In the genomic region with DNA sequence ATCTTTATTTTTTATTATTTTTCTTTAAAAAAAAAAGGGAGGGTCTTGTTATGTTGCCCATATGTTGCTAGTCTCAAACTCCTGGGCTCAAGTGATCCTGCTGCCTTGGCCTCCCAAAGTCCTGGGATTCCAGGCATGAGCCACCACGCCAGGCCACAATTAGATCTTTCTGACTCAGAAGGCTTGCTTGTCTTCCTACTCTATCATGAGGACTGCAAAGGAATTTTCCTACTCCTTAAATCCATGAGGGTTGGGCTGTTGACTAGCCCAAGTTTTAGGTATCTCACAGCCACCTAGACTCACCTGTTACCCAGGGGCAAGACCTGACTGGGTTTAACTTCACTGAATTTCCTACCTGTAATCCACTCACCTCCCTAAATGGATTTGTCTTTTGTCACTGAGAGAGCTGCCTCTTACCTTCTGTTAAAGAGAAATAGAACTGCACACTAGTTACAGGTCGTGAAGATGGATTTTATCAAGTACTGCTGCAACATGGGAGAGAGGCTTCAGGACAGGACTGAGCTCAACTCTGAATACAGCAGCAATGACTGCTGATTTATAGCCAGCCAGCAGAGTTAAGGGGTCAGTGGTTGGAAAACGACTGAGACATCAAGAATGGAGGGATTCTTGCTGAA, we compare ENCODE assay signal across 22 cellular contexts.
A peak's percentile ranks its signal among the peaks of the same experiment; 100 is the strongest.
DNase-seq lines count a peak whose midpoint lies in the region; ATAC-seq, FAIRE-seq and TF ChIP-seq lines count a peak whose summit lies in the region.
"Had no signal": no experiment of that assay in that cellular context is flagged by ENCODE, and none has a peak within 500 bp of the region (broad histone marks: within the 10 kb centered on the region; RNA-seq: fewer than 3 reads in every experiment).

No MANE protein-coding gene starts in this region.

- TF ChIP-seq RAD21 in HepG2 (CRISPR knock-in tag; IDR thresholded peaks at IDR 0.05) = no peak

- FAIRE-seq in HepG2 (lab: Jason Lieb, UNC) = no peak
- FAIRE-seq: GM12878, urothelium cell line had no signal

- H3K27me3 ChIP-seq in esophagus squamous epithelium (peaks cover 0 to 17% (median 0%) of the 10 kb centered on the region in 4 donors), skeletal muscle tissue (ENCODE audit: control insufficient read depth in 3 of 3, insufficient read depth in 3 of 3, low read length in 3 of 3) (peaks cover 0 to 2% (median 0%) of the 10 kb centered on the region in 3 donors), HepG2 (ENCODE audit: control insufficient read depth in 1 of 2, insufficient read depth in 2 of 2, low read length in 2 of 2) (no peaks in the 10 kb centered on the region)
- H3K27me3 ChIP-seq: adrenal gland had no signal

- no TSS peak for BruUV-seq in HepG2 (replicated peaks; lab: Mats Ljungman, UMichigan)

- DNase-seq in EH (ENCODE audit: low read depth) (peak; percentile 65), OCI-M1 (lab: John Stamatoyannopoulos, UW) (peak; percentile 14), esophagus squamous epithelium (lab: John Stamatoyannopoulos, UW) (no peak), RPMI8226 (no peak), HepG2 (ENCODE audit: low spot score) (no peak), NCI-H128 (lab: John Stamatoyannopoulos, UW; ENCODE audit: unreplicated experiment) (no peak)
- DNase-seq: activated CD4-positive, CD25-positive, alpha-beta regulatory T cell treated with anti-CD3 and anti-CD28 coated beads, Interleukin-2, amount 50 U/mL, for 72 hours; activated naive CD4-positive, alpha-beta T cell; activated T-cell treated with anti-CD3 and anti-CD28 coated beads, Interleukin-2, amount 50 U/mL, for 24 hours; CD4-positive, alpha-beta T cell; naive B cell; NCI-H1092; NCI-H2029; NCI-H345; SHP77 treated with DMSO at 0.1 percent for 48 hours; stimulated activated CD8-positive, alpha-beta memory T cell treated with anti-CD3 and anti-CD28 coated beads, Interleukin-4, amount 100 ng/mL, for 48 hours had no signal

- H3K4me2 ChIP-seq in HepG2 (ENCODE audit: low read depth, low read length) = no peak overlapping the region

- H3K4me1 ChIP-seq in esophagus squamous epithelium (peaks cover 4 to 43% (median 22%) of the 10 kb centered on the region in 3 donors), skeletal muscle tissue (ENCODE audit: control insufficient read depth in 3 of 3, insufficient read depth in 3 of 3, low read length in 3 of 3) (peaks cover 0 to 13% (median 10%) of the 10 kb centered on the region in 3 donors), HepG2 (ENCODE audit: insufficient read depth, low read length) (no peaks in the 10 kb centered on the region)
- H3K4me1 ChIP-seq: gastroesophageal sphincter had no signal

- TF ChIP-seq EP300 in HepG2 (IDR thresholded peaks at IDR 0.05; ENCODE audit: low read depth in 2 of 2, low read length in 2 of 2) (no peak), HepG2 (CRISPR knock-in tag; IDR thresholded peaks at IDR 0.05; ENCODE audit: borderline replicate concordance) (no peak)

- 49 to 69% methylated on average over 3 of the region's 3 CpGs for WGBS in esophagus squamous epithelium, 2 donors
- WGBS in HepG2 (ENCODE audit: low lambda C conversion rate) = 19% methylated on average over 3 of the region's 3 CpGs

- CTCF ChIA-PET in HepG2 (lab: Yijun Ruan, JAX; ENCODE audit: low intra/inter-chr PET ratio, low total read pairs) = no interaction called here

- peak overlapping the region; percentile 77 to 89 (median 84) for H3K27ac ChIP-seq in esophagus squamous epithelium
- H3K27ac ChIP-seq in skeletal muscle tissue (ENCODE audit: low read depth, low read length) = peak overlapping the region; percentile 28
- H3K27ac ChIP-seq in HepG2 (ENCODE audit: extremely low read length, insufficient read depth, low read length) = no peak overlapping the region
- H3K27ac ChIP-seq: adrenal gland, gastroesophageal sphincter had no signal

- H3K9me3 ChIP-seq in esophagus squamous epithelium (peaks cover 0 to 9% (median 0%) of the 10 kb centered on the region in 3 donors), skeletal muscle tissue (ENCODE audit: control insufficient read depth in 3 of 3, low read length in 3 of 3) (peaks cover 0 to 3% (median 2%) of the 10 kb centered on the region in 3 donors), HepG2 (ENCODE audit: low read length) (peaks cover 17% of the 10 kb centered on the region; the same call in 1 of the 2 replicates)
- H3K9me3 ChIP-seq: adrenal gland had no signal

- no peak overlapping the region for H3K4me3 ChIP-seq in esophagus squamous epithelium
- H3K4me3 ChIP-seq in skeletal muscle tissue (ENCODE audit: low read length in 3 of 3) = no peak overlapping the region
- no peak overlapping the region for H3K4me3 ChIP-seq in HepG2 (replicated peaks in 1 of 3; ENCODE audit: insufficient read depth in 1 of 3, low read depth in 2 of 3, low read length in 3 of 3)
- H3K4me3 ChIP-seq: adrenal gland, gastroesophageal sphincter, GM12878 had no signal

- H3K9ac ChIP-seq in skeletal muscle tissue (ENCODE audit: low read depth in 1 of 3, low read length in 3 of 3) = no peak overlapping the region
- no peak overlapping the region for H3K9ac ChIP-seq in HepG2 (ENCODE audit: insufficient read depth, low read depth, low read length)

- TF ChIP-seq CTCF in esophagus squamous epithelium (IDR thresholded peaks at IDR 0.05) (no peak), HepG2 (CRISPR knock-in tag; IDR thresholded peaks at IDR 0.05) (no peak)

- in situ Hi-C loops in HepG2 (cut with HindIII; ENCODE audit: extremely low pct_ligation_motif_present, low pct_unique_long_range_greater_than_20kb) = no loop called here

- H3K36me3 ChIP-seq in esophagus squamous epithelium (no peaks in the 10 kb centered on the region), skeletal muscle tissue (ENCODE audit: control insufficient read depth in 3 of 3, insufficient read depth in 3 of 3, low read length in 3 of 3) (peaks cover 0 to 3% (median 0%) of the 10 kb centered on the region in 3 donors), HepG2 (replicated peaks in 1 of 2; ENCODE audit: control insufficient read depth in 1 of 2, insufficient read depth in 2 of 2, low read length in 2 of 2) (no peaks in the 10 kb centered on the region)
- H3K36me3 ChIP-seq: adrenal gland, gastroesophageal sphincter had no signal

- no peaks in the 10 kb centered on the region for H4K20me1 ChIP-seq in HepG2 (ENCODE audit: insufficient read depth, low read length)

- no peak for TF ChIP-seq POLR2A in esophagus squamous epithelium (IDR thresholded peaks at IDR 0.05)
- no peak for TF ChIP-seq POLR2A in HepG2 (IDR thresholded peaks at IDR 0.05; ENCODE audit: insufficient read depth in 1 of 2, low read depth in 2 of 2, low read length in 2 of 2)

- intact Hi-C loops in esophagus squamous epithelium (cut with DNase I) (no loop called here), HepG2 (cut with micrococcal nuclease; ENCODE audit: unreplicated experiment) (no loop called here)

- H3K79me2 ChIP-seq in HepG2 (ENCODE audit: insufficient read depth, low read length) = no peaks in the 10 kb centered on the region

- ATAC-seq in HepG2 (no peak), GM18870 (IDR thresholded peaks at IDR 0.05; ENCODE audit: unreplicated experiment) (no peak)
- ATAC-seq: gastroesophageal sphincter, GM12878 had no signal

- POLR2A ChIA-PET in HepG2 (lab: Yijun Ruan, JAX) = no interaction called here

- H2AFZ ChIP-seq in HepG2 (ENCODE audit: low read length) = no peak overlapping the region

TF ChIP-seq in HepG2, 621 proteins besides CTCF, POLR2A, EP300 and RAD21 (continues in another document):
- TF ChIP-seq ZNF121 (CRISPR knock-in tag; IDR thresholded peaks at IDR 0.05) (no peak), ZNF20 (CRISPR knock-in tag; IDR thresholded peaks at IDR 0.05) (no peak)
- TF ChIP-seq, protein P1, sequence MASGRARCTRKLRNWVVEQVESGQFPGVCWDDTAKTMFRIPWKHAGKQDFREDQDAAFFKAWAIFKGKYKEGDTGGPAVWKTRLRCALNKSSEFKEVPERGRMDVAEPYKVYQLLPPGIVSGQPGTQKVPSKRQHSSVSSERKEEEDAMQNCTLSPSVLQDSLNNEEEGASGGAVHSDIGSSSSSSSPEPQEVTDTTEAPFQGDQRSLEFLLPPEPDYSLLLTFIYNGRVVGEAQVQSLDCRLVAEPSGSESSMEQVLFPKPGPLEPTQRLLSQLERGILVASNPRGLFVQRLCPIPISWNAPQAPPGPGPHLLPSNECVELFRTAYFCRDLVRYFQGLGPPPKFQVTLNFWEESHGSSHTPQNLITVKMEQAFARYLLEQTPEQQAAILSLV (CRISPR knock-in tag; IDR thresholded peaks at IDR 0.05; ENCODE audit: borderline replicate concordance) = no peak
- TF ChIP-seq, protein P2, sequence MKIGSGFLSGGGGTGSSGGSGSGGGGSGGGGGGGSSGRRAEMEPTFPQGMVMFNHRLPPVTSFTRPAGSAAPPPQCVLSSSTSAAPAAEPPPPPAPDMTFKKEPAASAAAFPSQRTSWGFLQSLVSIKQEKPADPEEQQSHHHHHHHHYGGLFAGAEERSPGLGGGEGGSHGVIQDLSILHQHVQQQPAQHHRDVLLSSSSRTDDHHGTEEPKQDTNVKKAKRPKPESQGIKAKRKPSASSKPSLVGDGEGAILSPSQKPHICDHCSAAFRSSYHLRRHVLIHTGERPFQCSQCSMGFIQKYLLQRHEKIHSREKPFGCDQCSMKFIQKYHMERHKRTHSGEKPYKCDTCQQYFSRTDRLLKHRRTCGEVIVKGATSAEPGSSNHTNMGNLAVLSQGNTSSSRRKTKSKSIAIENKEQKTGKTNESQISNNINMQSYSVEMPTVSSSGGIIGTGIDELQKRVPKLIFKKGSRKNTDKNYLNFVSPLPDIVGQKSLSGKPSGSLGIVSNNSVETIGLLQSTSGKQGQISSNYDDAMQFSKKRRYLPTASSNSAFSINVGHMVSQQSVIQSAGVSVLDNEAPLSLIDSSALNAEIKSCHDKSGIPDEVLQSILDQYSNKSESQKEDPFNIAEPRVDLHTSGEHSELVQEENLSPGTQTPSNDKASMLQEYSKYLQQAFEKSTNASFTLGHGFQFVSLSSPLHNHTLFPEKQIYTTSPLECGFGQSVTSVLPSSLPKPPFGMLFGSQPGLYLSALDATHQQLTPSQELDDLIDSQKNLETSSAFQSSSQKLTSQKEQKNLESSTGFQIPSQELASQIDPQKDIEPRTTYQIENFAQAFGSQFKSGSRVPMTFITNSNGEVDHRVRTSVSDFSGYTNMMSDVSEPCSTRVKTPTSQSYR (CRISPR knock-in tag; IDR thresholded peaks at IDR 0.05; ENCODE audit: borderline replicate concordance) = no peak

Comparison
In these comparisons a context has a peak if more than half of its experiments do, and no peak if none do; other contexts are left out.
1. DNase-seq: peak in EH (single experiment) and OCI-M1 (single experiment); none in esophagus squamous epithelium (single experiment), RPMI8226 (single experiment), HepG2 (single experiment) and NCI-H128 (single experiment).